Comparison of ENCODE assay signal across 9 cellular contexts in genomic region chr7:106717254-106717996, GRCh38. TPM values are rescaled to one million over a fixed set of nuclear protein-coding genes. Genes with fewer than 3 reads are reported as not detected.
DNase-seq lines count a peak whose midpoint lies in the region; ATAC-seq and TF ChIP-seq lines count a peak whose summit lies in the region.
"Had no signal": no experiment of that assay in that cellular context is flagged by ENCODE, and none has a peak within 500 bp of the region (broad histone marks: within the 10 kb centered on the region; RNA-seq: fewer than 3 reads in every experiment).

No MANE protein-coding gene starts in this region.

- ATAC-seq in PC-3, result no peak; the same call in 1 of the 2 replicates

- BruUV-seq in PC-3 (replicated peaks; lab: Mats Ljungman, UMichigan) (no TSS peak), Calu3 (replicated peaks; lab: Mats Ljungman, UMichigan) (no TSS peak)

- H3K36me3 ChIP-seq in GM23248 (ENCODE audit: low read depth), result no peaks in the 10 kb centered on the region; the same call in 1 of the 2 replicates
- no peaks in the 10 kb centered on the region for H3K36me3 ChIP-seq in PC-3 (ENCODE audit: low read depth, low read length)
- no peaks in the 10 kb centered on the region for H3K36me3 ChIP-seq in spleen

- H4K20me1 ChIP-seq in GM23248 (ENCODE audit: insufficient read depth) (no peaks in the 10 kb centered on the region), PC-3 (ENCODE audit: low read length) (no peaks in the 10 kb centered on the region)

- H3K9me2 ChIP-seq in GM23248 (ENCODE audit: insufficient read depth), result no peaks in the 10 kb centered on the region
- H3K9me2 ChIP-seq in PC-3 (replicated peaks; ENCODE audit: low read length), result no peaks in the 10 kb centered on the region

- H3F3A ChIP-seq in GM23248 (ENCODE audit: insufficient read depth), result peaks cover 41% of the 10 kb centered on the region
- peaks cover 4% of the 10 kb centered on the region for H3F3A ChIP-seq in PC-3 (ENCODE audit: low read length, unreplicated experiment)

- no peaks in the 10 kb centered on the region for H3K27me3 ChIP-seq in GM23248 (replicated peaks; ENCODE audit: insufficient read depth)
- no peaks in the 10 kb centered on the region for H3K27me3 ChIP-seq in PC-3 (ENCODE audit: low read length)
- H3K27me3 ChIP-seq in spleen (replicated peaks in 1 of 7), result no peaks in the 10 kb centered on the region

- no peak overlapping the region for H3K4me3 Mint-ChIP-seq in Calu3 (ENCODE audit: low read depth, unreplicated experiment)
- no peak overlapping the region for H3K4me3 Mint-ChIP-seq in activated T-helper 2 cell treated with anti-CD3 and anti-CD28 coated beads, Interferon-gamma antibody, Interleukin-2, Interleukin-4, amounts not matched to agents 10 μg/mL and 5 μg/mL and 100 μg/mL, durations not matched to agents 14 hours and 24 hours and 36 hours (ENCODE audit: low read depth)

- H3K36me3 Mint-ChIP-seq in Calu3 (ENCODE audit: insufficient read depth, unreplicated experiment), result no peaks in the 10 kb centered on the region
- peaks cover 17% of the 10 kb centered on the region for H3K36me3 Mint-ChIP-seq in activated T-helper 2 cell treated with anti-CD3 and anti-CD28 coated beads, Interferon-gamma antibody, Interleukin-2, Interleukin-4, amounts not matched to agents 10 μg/mL and 5 μg/mL and 100 μg/mL, durations not matched to agents 14 hours and 24 hours and 36 hours (ENCODE audit: low read depth)

- in situ Hi-C loops in GM23248 (cut with MboI), result no loop called here

- TF ChIP-seq CTCF in PC-3 (conservative IDR thresholded peaks at IDR 0.05; ENCODE audit: low read depth, low read length) (no peak), spleen (IDR thresholded peaks at IDR 0.05 in 8 of 11, conservative IDR thresholded peaks at IDR 0.05 in 3 of 11) (no peak), Calu3 (IDR thresholded peaks at IDR 0.05; ENCODE audit: unreplicated experiment) (no peak)

- H3K27me3 Mint-ChIP-seq in Calu3 (ENCODE audit: unreplicated experiment), result no peaks in the 10 kb centered on the region
- H3K27me3 Mint-ChIP-seq in activated T-helper 2 cell treated with anti-CD3 and anti-CD28 coated beads, Interferon-gamma antibody, Interleukin-2, Interleukin-4, amounts not matched to agents 10 μg/mL and 5 μg/mL and 100 μg/mL, durations not matched to agents 14 hours and 24 hours and 36 hours (ENCODE audit: low read depth), result no peaks in the 10 kb centered on the region

- H3K27ac ChIP-seq in GM23248 (peak overlapping the region; percentile 95), PC-3 (ENCODE audit: low read length) (peak overlapping the region; percentile 91), epithelial cell of prostate (peak overlapping the region; percentile 92), spleen (peak overlapping the region; percentile 31 to 74 (median 66))

- POLR2A ChIA-PET in PC-3 (lab: Charles Lee; ENCODE audit: unreplicated experiment), result interaction anchor here (0.6 kb wide), 1 partner anchor 293 kb away, joined by 7 read pairs; no protein-coding TSS in a partner anchor

- intact Hi-C loops in PC-3 (cut with micrococcal nuclease) (loop anchor here (5.0 kb wide), 2 partner anchors 95 to 370 kb away; no protein-coding TSS in a partner anchor), spleen (cut with DNase I; ENCODE audit: low total_unique reads) (no loop called here), Calu3 (cut with micrococcal nuclease; ENCODE audit: unreplicated experiment) (no loop called here)
- intact Hi-C loops in activated T-helper 2 cell treated with anti-CD3 and anti-CD28 coated beads, Interferon-gamma antibody, Interleukin-2, Interleukin-4, amounts not matched to agents 10 μg/mL and 5 μg/mL and 100 μg/mL, durations not matched to agents 14 hours and 24 hours and 36 hours (cut with micrococcal nuclease), result loop anchor here (5.0 kb wide), 3 partner anchors 155 to 450 kb away; partner anchors contain the start of gene HBP1

- no peak overlapping the region for H3K27ac Mint-ChIP-seq in Calu3 (ENCODE audit: unreplicated experiment)
- H3K27ac Mint-ChIP-seq in activated T-helper 2 cell treated with anti-CD3 and anti-CD28 coated beads, Interferon-gamma antibody, Interleukin-2, Interleukin-4, amounts not matched to agents 10 μg/mL and 5 μg/mL and 100 μg/mL, durations not matched to agents 14 hours and 24 hours and 36 hours, result no peak overlapping the region

- whole genome bisulfite sequencing in GM23248 (ENCODE audit: low coverage in 1 of 2, low lambda C conversion rate in 2 of 2, missing lambda C conversion rate in 2 of 2), 2 experiments, result 41 to 48% methylated on average over 1 of the region's 1 CpG
- WGBS in spleen, 5 donors, result 29 to 50% (median 41%) methylated on average over 1 of the region's 1 CpG

- TF ChIP-seq POLR2A in spleen (IDR thresholded peaks at IDR 0.05), result no peak

- H3K9me3 ChIP-seq in GM23248 (ENCODE audit: low read depth) (no peaks in the 10 kb centered on the region), PC-3 (ENCODE audit: low read length) (no peaks in the 10 kb centered on the region), spleen (peaks cover 0 to 8% (median 0%) of the 10 kb centered on the region in 8 donors)

- H3K9me3 Mint-ChIP-seq in Calu3 (ENCODE audit: low read depth, unreplicated experiment), result peaks cover 5% of the 10 kb centered on the region
- H3K9me3 Mint-ChIP-seq in activated T-helper 2 cell treated with anti-CD3 and anti-CD28 coated beads, Interferon-gamma antibody, Interleukin-2, Interleukin-4, amounts not matched to agents 10 μg/mL and 5 μg/mL and 100 μg/mL, durations not matched to agents 14 hours and 24 hours and 36 hours, result peaks cover 8% of the 10 kb centered on the region

- no peak for DNase-seq in GM23248
- peak; percentile 10 for DNase-seq in PC-3
- DNase-seq in epithelial cell of prostate (ENCODE audit: low read depth, low spot score), result no peak
- no peak for DNase-seq in spleen
- no peak for DNase-seq in NCI-H345 treated with DMSO at 0.1 percent for 48 hours (lab: John Stamatoyannopoulos, UW; ENCODE audit: unreplicated experiment)
- DNase-seq in Calu3, result no peak
- no peak for DNase-seq in NCI-H2107 (lab: John Stamatoyannopoulos, UW)
- DNase-seq in activated T-helper 2 cell treated with anti-CD3 and anti-CD28 coated beads, Interferon-gamma antibody, Interleukin-2, Interleukin-4, amounts not matched to agents 10 μg/mL and 5 μg/mL and 100 μg/mL, durations not matched to agents 14 hours and 24 hours and 36 hours (ENCODE audit: low spot score), result no peak
- DNase-seq: COR-L47 had no signal

- H3K4me1 ChIP-seq in GM23248 (ENCODE audit: insufficient read depth) (peaks cover 37% of the 10 kb centered on the region), PC-3 (ENCODE audit: insufficient read depth, low read length) (peaks cover 26% of the 10 kb centered on the region), spleen (peaks cover 0 to 59% (median 25%) of the 10 kb centered on the region in 6 donors)

- H3K79me2 ChIP-seq in GM23248 (ENCODE audit: insufficient read depth), result no peaks in the 10 kb centered on the region
- H3K79me2 ChIP-seq in PC-3 (ENCODE audit: low read length), result no peaks in the 10 kb centered on the region

- H3K4me3 ChIP-seq in GM23248 (no peak overlapping the region), PC-3 (ENCODE audit: low read length) (no peak overlapping the region), spleen (no peak overlapping the region)

- H3K9ac ChIP-seq in GM23248 (peak overlapping the region; percentile 23; the same call in 1 of the 2 replicates), PC-3 (ENCODE audit: low read length) (peak overlapping the region; percentile 25; the same call in 1 of the 2 replicates)

- H2AFZ ChIP-seq in GM23248 (no peak overlapping the region), PC-3 (ENCODE audit: low read length) (no peak overlapping the region)

- peaks cover 17% of the 10 kb centered on the region for H3K4me1 Mint-ChIP-seq in Calu3 (ENCODE audit: low read depth, unreplicated experiment)
- peaks cover 27% of the 10 kb centered on the region for H3K4me1 Mint-ChIP-seq in activated T-helper 2 cell treated with anti-CD3 and anti-CD28 coated beads, Interferon-gamma antibody, Interleukin-2, Interleukin-4, amounts not matched to agents 10 μg/mL and 5 μg/mL and 100 μg/mL, durations not matched to agents 14 hours and 24 hours and 36 hours (ENCODE audit: low read depth)

- H3K4me2 ChIP-seq in GM23248 (ENCODE audit: unreplicated experiment) (peak overlapping the region; percentile 34), PC-3 (ENCODE audit: low read length) (peak overlapping the region; percentile 73)

- CTCF ChIA-PET in PC-3 (lab: Charles Lee) (interaction anchor here (0.5 to 1.6 kb wide), 2 partner anchors 57 to 1054 kb away, joined by 3 to 5 read pairs; partner anchors contain the start of gene CCDC71L), Calu3 (lab: Charles Lee) (interaction anchor here (0.9 to 1.2 kb wide), 2 partner anchors 19 to 255 kb away, joined by 4 to 5 read pairs; no protein-coding TSS in a partner anchor)

RNA-seq across cellular contexts. Expression of gene CCDC71L, which starts 56.5 kb away (rescaled TPM):
- 77.6 and 124 TPM in 2 replicates for total RNA-seq in GM23248 (2014; rRNA removed; shearing (Covaris generic))
- polyA plus RNA-seq in GM23248 (2016; fragmentation: Nextera tagmentation; extraction: Ambion mirVana) (23.1 and 29.8 TPM in 2 replicates), spleen (10 to 100 TPM; 22.7 to 24.4 (median 24.3) TPM)
- total RNA-seq in PC-3 (2014; rRNA removed) (27.0 and 28.6 TPM in 2 replicates), spleen (10 to 100 TPM; 29.8 to 70.9 (median 40.4) TPM), Calu3 (2022) (28.1 and 30.9 TPM in 2 replicates)
- 17.4 and 18.4 TPM in 2 replicates for total RNA-seq in activated T-helper 2 cell treated with anti-CD3 and anti-CD28 coated beads, Interferon-gamma antibody, Interleukin-2, Interleukin-4, amounts not matched to agents 10 μg/mL and 5 μg/mL and 100 μg/mL, durations not matched to agents 14 hours and 24 hours and 36 hours

Comparison
In these comparisons a context has a peak if more than half of its experiments do, and no peak if none do; other contexts are left out.
1. intact Hi-C loops: an anchor here in PC-3 (5.0 kb wide) and activated T-helper 2 cell treated with anti-CD3 and anti-CD28 coated beads, Interferon-gamma antibody, Interleukin-2, Interleukin-4, amounts not matched to agents 10 μg/mL and 5 μg/mL and 100 μg/mL, durations not matched to agents 14 hours and 24 hours and 36 hours (5.0 kb wide); none called in spleen and Calu3.